In the genomic region with DNA sequence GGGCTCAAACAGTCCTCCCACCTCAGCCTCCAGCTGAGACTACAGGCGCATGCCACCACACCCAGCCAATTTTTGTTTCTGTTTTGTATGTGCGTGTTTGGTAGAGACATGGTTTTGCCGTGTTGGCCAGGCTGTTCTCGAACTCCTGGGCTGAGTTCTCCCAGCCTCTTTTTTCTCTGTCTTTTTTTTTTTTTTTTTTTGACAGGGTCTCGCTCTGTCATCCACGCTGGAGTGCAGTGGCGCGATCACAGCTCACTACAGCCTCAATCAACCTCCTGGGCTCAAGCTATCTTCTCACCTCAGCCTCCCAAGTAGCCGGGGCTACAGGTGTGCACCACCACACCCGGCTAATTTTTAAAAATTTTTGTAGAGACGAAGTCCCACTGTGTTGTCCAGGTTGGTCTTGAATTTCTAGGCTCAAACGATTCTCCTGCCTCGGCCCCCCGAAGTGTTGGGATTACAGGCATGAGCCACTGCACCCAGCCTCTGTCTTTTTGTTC, we compare ENCODE assay signal across 8 cellular contexts. TPM values are rescaled to one million over a fixed set of nuclear protein-coding genes. Genes with fewer than 3 reads are reported as not detected.
A peak's percentile ranks its signal among the peaks of the same experiment; 100 is the strongest.
DNase-seq lines count a peak whose midpoint lies in the region; ATAC-seq and TF ChIP-seq lines count a peak whose summit lies in the region.

No MANE protein-coding gene starts in this region.

- peak overlapping the region; percentile 84 for H2AFZ ChIP-seq in Loucy (ENCODE audit: low read length)

- CTCF ChIA-PET in A673 (lab: Charles Lee) = interaction anchor here (0.6 to 3.2 kb wide), 3 partner anchors 169 to 206 kb away, joined by 3 to 22 read pairs (median 12); no protein-coding TSS in a partner anchor
- CTCF ChIA-PET in naive thymus-derived CD4-positive, alpha-beta T cell (lab: Charles Lee) = interaction anchor here (0.6 to 4.9 kb wide), 16 partner anchors 9 to 885 kb away, joined by 3 to 83 read pairs (median 4); a partner anchor contains a TSS

- no peaks in the 10 kb centered on the region for H3K27me3 ChIP-seq in A673 (replicated peaks; ENCODE audit: insufficient read depth, low read depth, low read length, poor library complexity)
- H3K27me3 ChIP-seq in Loucy (ENCODE audit: insufficient read depth, low read length, poor library complexity, severe bottlenecking) = no peaks in the 10 kb centered on the region
- H3K27me3 ChIP-seq in colonic mucosa = no peaks in the 10 kb centered on the region
- H3K27me3 ChIP-seq in naive thymus-derived CD4-positive, alpha-beta T cell (ENCODE audit: control insufficient read depth in 2 of 2, insufficient read depth in 2 of 2, low read length in 2 of 2) = no peaks in the 10 kb centered on the region

- peaks cover 35% of the 10 kb centered on the region for H3K79me2 ChIP-seq in Loucy (ENCODE audit: insufficient read depth, low read length)

- H3K4me3 Mint-ChIP-seq in naive thymus-derived CD4-positive, alpha-beta T cell = peak overlapping the region in 9 of 10 donors; percentile 9 to 100 (median 89)

- H3K27ac ChIP-seq in A673 (ENCODE audit: low read depth, low read length, poor library complexity, severe bottlenecking) (peak overlapping the region; percentile 54), colonic mucosa (peak overlapping the region; percentile 85)
- peak overlapping the region; percentile 80 for H3K27ac ChIP-seq in naive thymus-derived CD4-positive, alpha-beta T cell (ENCODE audit: low read depth, low read length)

- H3K36me3 ChIP-seq in A673 (ENCODE audit: insufficient read depth, low read length, poor library complexity, severe bottlenecking) (no peaks in the 10 kb centered on the region), Loucy (ENCODE audit: insufficient read depth, low read length) (no peaks in the 10 kb centered on the region), colonic mucosa (no peaks in the 10 kb centered on the region)
- peaks cover 0 to 9% (median 0%) of the 10 kb centered on the region in 3 experiments for H3K36me3 ChIP-seq in naive thymus-derived CD4-positive, alpha-beta T cell (ENCODE audit: control insufficient read depth in 2 of 3, insufficient read depth in 3 of 3, low read length in 3 of 3)

- no peak for DNase-seq in A673 (ENCODE audit: low spot score)
- peak; percentile 25 for DNase-seq in colonic mucosa
- peak in 2 of 9 donors; percentile 31 to 35 for DNase-seq in naive thymus-derived CD4-positive, alpha-beta T cell
- no peak for DNase-seq in NCI-H187 treated with DMSO at 0.1 percent for 48 hours (lab: John Stamatoyannopoulos, UW)
- DNase-seq in NCI-H2227 treated with DMSO at 0.1 percent for 48 hours (lab: John Stamatoyannopoulos, UW) = no peak
- DNase-seq in DMS79 (lab: John Stamatoyannopoulos, UW) = no peak
- DNase-seq in NCI-H1436 treated with DMSO at 0.1 percent for 48 hours (lab: John Stamatoyannopoulos, UW) = no peak

- ATAC-seq in naive thymus-derived CD4-positive, alpha-beta T cell = no peak

- H3K27me3 Mint-ChIP-seq in naive thymus-derived CD4-positive, alpha-beta T cell = peaks cover 0 to 2% (median 0%) of the 10 kb centered on the region in 5 donors

- H4K20me1 ChIP-seq in Loucy (ENCODE audit: insufficient read depth, low read length, poor library complexity, severe bottlenecking) = peaks cover 19% of the 10 kb centered on the region

- peaks cover 0 to 9% (median 0%) of the 10 kb centered on the region in 11 donors for H3K9me3 Mint-ChIP-seq in naive thymus-derived CD4-positive, alpha-beta T cell

- peak overlapping the region; percentile 67 for H3K4me3 ChIP-seq in A673 (ENCODE audit: low read depth, low read length, poor library complexity, severe bottlenecking)
- H3K4me3 ChIP-seq in Loucy (ENCODE audit: low read length, poor library complexity, severe bottlenecking) = peak overlapping the region; percentile 78
- H3K4me3 ChIP-seq in colonic mucosa = no peak overlapping the region
- peak overlapping the region; percentile 32 for H3K4me3 ChIP-seq in naive thymus-derived CD4-positive, alpha-beta T cell (ENCODE audit: low read length)

- peak overlapping the region; percentile 78 for H3K9ac ChIP-seq in Loucy (ENCODE audit: low read depth, low read length, poor library complexity, severe bottlenecking)
- H3K9ac ChIP-seq in colonic mucosa (ENCODE audit: low read depth in 2 of 2, low read length in 2 of 2) = peak overlapping the region in 1 of 2 donors; percentile 38

- H3K9me3 ChIP-seq in A673 (ENCODE audit: low read depth, low read length, poor library complexity, severe bottlenecking) (no peaks in the 10 kb centered on the region), Loucy (ENCODE audit: insufficient read depth, low read depth, low read length) (no peaks in the 10 kb centered on the region), colonic mucosa (no peaks in the 10 kb centered on the region)
- H3K9me3 ChIP-seq in naive thymus-derived CD4-positive, alpha-beta T cell (ENCODE audit: control insufficient read depth in 2 of 3, low read length in 3 of 3) = no peaks in the 10 kb centered on the region

- intact Hi-C loops in A673 (cut with micrococcal nuclease; ENCODE audit: unreplicated experiment) = loop anchor here (2.0 to 10.0 kb wide), 2 partner anchors 138 to 294 kb away; no protein-coding TSS in a partner anchor
- intact Hi-C loops in colonic mucosa (cut with DNase I) = loop anchor here (5.0 to 10.0 kb wide), 2 partner anchors 182 to 304 kb away; no protein-coding TSS in a partner anchor
- intact Hi-C loops in naive thymus-derived CD4-positive, alpha-beta T cell (cut with micrococcal nuclease) = loop anchor here (1.0 to 10.0 kb wide), 12 partner anchors 38 to 1146 kb away; a partner anchor contains a TSS

- no peaks in the 10 kb centered on the region for H3F3A ChIP-seq in Loucy (ENCODE audit: low read depth)

- H3K4me1 ChIP-seq in A673 (ENCODE audit: insufficient read depth, low read length, poor library complexity, severe bottlenecking) (no peaks in the 10 kb centered on the region), Loucy (ENCODE audit: insufficient read depth, low read length, poor library complexity, severe bottlenecking) (peaks cover 11% of the 10 kb centered on the region), colonic mucosa (no peaks in the 10 kb centered on the region)
- peaks cover 10 to 14% of the 10 kb centered on the region in 2 donors for H3K4me1 ChIP-seq in naive thymus-derived CD4-positive, alpha-beta T cell (ENCODE audit: control insufficient read depth in 2 of 2, insufficient read depth in 2 of 2, low read length in 2 of 2)

- POLR2A ChIA-PET in A673 (lab: Charles Lee; ENCODE audit: low non-redundant PET) = interaction anchor here (0.6 to 0.7 kb wide), 2 partner anchors 20 to 73 kb away, joined by 5 to 22 read pairs; no protein-coding TSS in a partner anchor
- POLR2A ChIA-PET in naive thymus-derived CD4-positive, alpha-beta T cell (lab: Charles Lee) = interaction anchor here (0.6 to 5.2 kb wide), 22 partner anchors 36 to 1848 kb away, joined by 3 to 49 read pairs (median 4); a partner anchor contains a TSS

- TF ChIP-seq CTCF in A673 (conservative IDR thresholded peaks at IDR 0.05; ENCODE audit: low read depth, low read length) (no peak), Loucy (conservative IDR thresholded peaks at IDR 0.05; ENCODE audit: low read length) (no peak), colonic mucosa (IDR thresholded peaks at IDR 0.05) (no peak)

- peak overlapping the region; percentile 92 for H3K4me2 ChIP-seq in Loucy (ENCODE audit: low read depth, low read length, poor library complexity, severe bottlenecking)

- H3K4me1 Mint-ChIP-seq in naive thymus-derived CD4-positive, alpha-beta T cell = peaks cover 4 to 38% (median 30%) of the 10 kb centered on the region in 7 donors

- H3K27ac Mint-ChIP-seq in naive thymus-derived CD4-positive, alpha-beta T cell = peak overlapping the region; percentile 90 to 97 (median 94)

- H3K36me3 Mint-ChIP-seq in naive thymus-derived CD4-positive, alpha-beta T cell = peaks cover 0 to 8% (median 0%) of the 10 kb centered on the region in 5 donors

- no peaks in the 10 kb centered on the region for H3K9me2 ChIP-seq in Loucy (replicated peaks; ENCODE audit: low read depth, low read length)

- TSS peak; percentile 92 for BruUV-seq in A673 (replicated peaks; lab: Mats Ljungman, UMichigan)

RNA-seq across cellular contexts. Expression of a gene that starts 0.9 kb away (rescaled TPM):
- 18.2 and 18.3 TPM in 2 replicates for total RNA-seq in A673 (2021)
- 10 to 100 TPM; 18.8 to 23.9 TPM for total RNA-seq in colonic mucosa
- 10 to 100 TPM; 21.6 to 40.6 (median 38.9) TPM for total RNA-seq in naive thymus-derived CD4-positive, alpha-beta T cell
- 10 to 100 TPM; 12.0 to 19.9 TPM for polyA plus RNA-seq in naive thymus-derived CD4-positive, alpha-beta T cell

RNA-seq across cellular contexts. Expression of a gene that starts 37.8 kb away (rescaled TPM):
- 22.0 TPM in 2 replicates for total RNA-seq in A673 (2021)
- 10 to 100 TPM; 14.9 to 16.4 TPM for total RNA-seq in colonic mucosa
- 10 to 100 TPM; 38.1 to 45.2 (median 40.1) TPM for total RNA-seq in naive thymus-derived CD4-positive, alpha-beta T cell
- 10 to 100 TPM; 11.2 to 16.6 TPM for polyA plus RNA-seq in naive thymus-derived CD4-positive, alpha-beta T cell
